In genomic region chr5:42230839-42231238, GRCh38 we compare ENCODE assay signal across 28 cellular contexts.
"Had no signal": no experiment of that assay in that cellular context is flagged by ENCODE, and none has a peak within 500 bp of the region (broad histone marks: within the 10 kb centered on the region; RNA-seq: fewer than 3 reads in every experiment).

No MANE protein-coding gene starts in this region.

- H3K4me1 Mint-ChIP-seq: activated B cell treated with CpG ODN at 0.5 μM for 24 hours; central memory CD8-positive, alpha-beta T cell had no signal

- H3K36me3 Mint-ChIP-seq: activated naive CD8-positive, alpha-beta T cell had no signal

- H3K4me3 ChIP-seq: coronary artery, dorsolateral prefrontal cortex had no signal

- H3K9me3 Mint-ChIP-seq: activated B cell treated with CpG ODN at 0.5 μM for 24 hours; activated CD8-positive, alpha-beta T cell treated with anti-CD3 and anti-CD28 coated beads for 36 hours; activated T-helper 1 cell treated with anti-CD3 and anti-CD28 coated beads, Interleukin-12 subunit alpha, Interleukin-12 subunit beta, Interleukin-2, Interleukin-4 antibody, amounts not matched to agents 30 ng/mL and 10 ng/mL and 1 ng/mL, durations not matched to agents 14 hours and 24 hours and 36 hours; activated T-helper 2 cell treated with anti-CD3 and anti-CD28 coated beads, Interferon-gamma antibody, Interleukin-2, Interleukin-4, amounts not matched to agents 10 μg/mL and 5 μg/mL and 100 μg/mL, durations not matched to agents 14 hours and 24 hours and 36 hours; central memory CD8-positive, alpha-beta T cell; dendritic cell treated with granulocyte-macrophage colony-stimulating factor and Interleukin-4, amounts not matched to agents 40 ng/mL and 50 ng/mL, for 4 days; endodermal cell had no signal

- DNase-seq: activated B cell treated with CpG ODN at 0.5 μM for 24 hours; activated CD4-positive, alpha-beta T cell treated with anti-CD3 and anti-CD28 coated beads for 48 hours; activated CD4-positive, alpha-beta T cell treated with anti-CD3 and anti-CD28 coated beads, Interleukin-2, amount 50 U/mL, for 1 hour; activated CD4-positive, alpha-beta T cell treated with anti-CD3 and anti-CD28 coated beads, Interleukin-2, amount 50 U/mL, for 48 hours; activated CD8-positive, alpha-beta memory T cell treated with anti-CD3 and anti-CD28 coated beads for 24 hours; activated CD8-positive, alpha-beta T cell treated with anti-CD3 and anti-CD28 coated beads for 36 hours; activated effector memory CD4-positive, alpha-beta T cell treated with anti-CD3 and anti-CD28 coated beads, Interleukin-2, amount 50 U/mL, for 16 hours; activated naive CD4-positive, alpha-beta T cell treated with anti-CD3 and anti-CD28 coated beads, Interleukin-2, amount 50 U/mL, for 16 hours; activated naive CD4-positive, alpha-beta T cell treated with Interleukin-2 at 50 U/mL for 16 hours; activated T-cell treated with anti-CD3 and anti-CD28 coated beads, Interleukin-2, amount 50 U/mL, for 1 hour; activated T-cell treated with anti-CD3 and anti-CD28 coated beads, Interleukin-2, amount 50 U/mL, for 48 hours; amniotic stem cell; anterior cingulate cortex; brain microvascular endothelial cell; dorsolateral prefrontal cortex; effector memory CD4-positive, alpha-beta T cell; endodermal cell; foreskin fibroblast; T-helper 2 cell had no signal

- H3K27ac Mint-ChIP-seq: activated B cell treated with CpG ODN at 0.5 μM for 24 hours; activated CD8-positive, alpha-beta T cell treated with anti-CD3 and anti-CD28 coated beads for 36 hours; activated naive CD8-positive, alpha-beta T cell; activated T-helper 1 cell treated with anti-CD3 and anti-CD28 coated beads, Interleukin-12 subunit alpha, Interleukin-12 subunit beta, Interleukin-2, Interleukin-4 antibody, amounts not matched to agents 30 ng/mL and 10 ng/mL and 1 ng/mL, durations not matched to agents 14 hours and 24 hours and 36 hours; activated T-helper 2 cell treated with anti-CD3 and anti-CD28 coated beads, Interferon-gamma antibody, Interleukin-2, Interleukin-4, amounts not matched to agents 10 μg/mL and 5 μg/mL and 100 μg/mL, durations not matched to agents 14 hours and 24 hours and 36 hours; dendritic cell treated with granulocyte-macrophage colony-stimulating factor and Interleukin-4, amounts not matched to agents 40 ng/mL and 50 ng/mL, for 4 days; endodermal cell had no signal

- H3K27me3 ChIP-seq: brain microvascular endothelial cell had no signal

- H3K27ac ChIP-seq: brain microvascular endothelial cell, coronary artery, dorsolateral prefrontal cortex, VCaP had no signal

- H3K4me3 Mint-ChIP-seq: activated B cell treated with CpG ODN at 0.5 μM for 24 hours; activated CD8-positive, alpha-beta T cell treated with anti-CD3 and anti-CD28 coated beads for 36 hours; activated naive CD8-positive, alpha-beta T cell; activated T-helper 1 cell treated with anti-CD3 and anti-CD28 coated beads, Interleukin-12 subunit alpha, Interleukin-12 subunit beta, Interleukin-2, Interleukin-4 antibody, amounts not matched to agents 30 ng/mL and 10 ng/mL and 1 ng/mL, durations not matched to agents 14 hours and 24 hours and 36 hours; central memory CD8-positive, alpha-beta T cell; dendritic cell treated with granulocyte-macrophage colony-stimulating factor and Interleukin-4, amounts not matched to agents 40 ng/mL and 50 ng/mL, for 4 days; endodermal cell had no signal

- ATAC-seq: activated CD4-positive, CD25-positive, alpha-beta regulatory T cell treated with anti-CD3 and anti-CD28 coated beads, Interleukin-2, amount 50 U/mL, for 24 hours; activated CD8-positive, alpha-beta T cell treated with anti-CD3 and anti-CD28 coated beads for 36 hours; esophagus mucosa had no signal

- H3K27me3 Mint-ChIP-seq: activated B cell treated with CpG ODN at 0.5 μM for 24 hours; activated CD8-positive, alpha-beta T cell treated with anti-CD3 and anti-CD28 coated beads for 36 hours; activated naive CD8-positive, alpha-beta T cell; central memory CD8-positive, alpha-beta T cell; dendritic cell treated with granulocyte-macrophage colony-stimulating factor and Interleukin-4, amounts not matched to agents 40 ng/mL and 50 ng/mL, for 4 days had no signal

- H3K36me3 ChIP-seq: brain microvascular endothelial cell had no signal
